ENCODE assay signal across 28 cellular contexts in genomic region chr12:64352181-64352580, GRCh38. TPM values are rescaled to one million over a fixed set of nuclear protein-coding genes. Genes with fewer than 3 reads are reported as not detected.
DNase-seq lines count a peak whose midpoint lies in the region; ATAC-seq and TF ChIP-seq lines count a peak whose summit lies in the region.
"Had no signal": no experiment of that assay in that cellular context is flagged by ENCODE, and none has a peak within 500 bp of the region (broad histone marks: within the 10 kb centered on the region; RNA-seq: fewer than 3 reads in every experiment).

No MANE protein-coding gene starts in this region.

- peak; percentile 36 for ATAC-seq in WTC11
- no peak for ATAC-seq in GM18861 (IDR thresholded peaks at IDR 0.05; ENCODE audit: unreplicated experiment)
- no peak for ATAC-seq in GM19328 (IDR thresholded peaks at IDR 0.05; ENCODE audit: unreplicated experiment)
- ATAC-seq: activated naive CD8-positive, alpha-beta T cell treated with anti-CD3 and anti-CD28 coated beads, Interleukin-2, amount 50 U/mL, for 24 hours; HepG2; naive thymus-derived CD4-positive, alpha-beta T cell; stimulated activated naive CD8-positive, alpha-beta T cell treated with anti-CD3 and anti-CD28 coated beads, Interleukin-15, amount 100 ng/mL, for 72 hours had no signal

- H3K9me3 Mint-ChIP-seq in WTC11 = peaks cover 64% of the 10 kb centered on the region
- H3K9me3 Mint-ChIP-seq in neural progenitor cell = peaks cover 18% of the 10 kb centered on the region

- no peaks in the 10 kb centered on the region for H3F3A ChIP-seq in neural progenitor cell (ENCODE audit: low read depth)

- DNase-seq in GM12864 (ENCODE audit: low read depth) = no peak
- DNase-seq in Karpas-422 = peak; percentile 72
- peak; percentile 17 for DNase-seq in WTC11 (ENCODE audit: low spot score)
- DNase-seq in neural progenitor cell (ENCODE audit: low spot score) = no peak
- no peak for DNase-seq in NCI-H2029 (lab: John Stamatoyannopoulos, UW)
- DNase-seq in anterior cingulate cortex (lab: John Stamatoyannopoulos, UW) = no peak
- DNase-seq: activated CD4-positive, alpha-beta T cell treated with anti-CD3 and anti-CD28 coated beads for 48 hours; activated CD8-positive, alpha-beta memory T cell treated with anti-CD3 and anti-CD28 coated beads for 24 hours; activated gamma-delta T cell treated with Interleukin-2 at 50 U/mL for 16 hours; activated naive CD8-positive, alpha-beta T cell treated with anti-CD3 and anti-CD28 coated beads, Interleukin-2, amount 50 U/mL, for 24 hours; CD4-positive, alpha-beta T cell; cerebellar nuclear complex; dorsolateral prefrontal cortex; glutamatergic neuron; GM23248; kidney; midbrain; naive thymus-derived CD4-positive, alpha-beta T cell; NCI-H1105 treated with DMSO at 0.1 percent for 48 hours; NCI-H1930; NCI-H526 treated with DMSO at 0.1 percent for 48 hours; occipital lobe; RPMI8226; stimulated activated naive CD8-positive, alpha-beta T cell treated with anti-CD3 and anti-CD28 coated beads, Interleukin-15, amount 100 ng/mL, for 72 hours had no signal

- no peaks in the 10 kb centered on the region for H3K27me3 Mint-ChIP-seq in WTC11 (ENCODE audit: low read depth)
- H3K27me3 Mint-ChIP-seq in neural progenitor cell (ENCODE audit: insufficient read depth, low read depth) = no peaks in the 10 kb centered on the region
- H3K27me3 Mint-ChIP-seq: activated naive CD8-positive, alpha-beta T cell treated with anti-CD3 and anti-CD28 coated beads, Interleukin-2, amount 50 U/mL, for 24 hours; CD4-positive, alpha-beta T cell; stimulated activated naive CD8-positive, alpha-beta T cell treated with anti-CD3 and anti-CD28 coated beads, Interleukin-15, amount 100 ng/mL, for 72 hours had no signal

- no peaks in the 10 kb centered on the region for H3K4me1 Mint-ChIP-seq in WTC11
- H3K4me1 Mint-ChIP-seq in neural progenitor cell = no peaks in the 10 kb centered on the region
- H3K4me1 Mint-ChIP-seq: activated naive CD8-positive, alpha-beta T cell treated with anti-CD3 and anti-CD28 coated beads, Interleukin-2, amount 50 U/mL, for 24 hours; naive thymus-derived CD4-positive, alpha-beta T cell; stimulated activated naive CD8-positive, alpha-beta T cell treated with anti-CD3 and anti-CD28 coated beads, Interleukin-15, amount 100 ng/mL, for 72 hours had no signal

- H3K27ac ChIP-seq in Karpas-422 (ENCODE audit: low read length) (no peak overlapping the region), neural progenitor cell (no peak overlapping the region)
- H3K27ac ChIP-seq: dorsolateral prefrontal cortex, GM23248 had no signal

- no peaks in the 10 kb centered on the region for H4K20me1 ChIP-seq in Karpas-422 (ENCODE audit: insufficient read depth, low read depth, low read length)
- H4K20me1 ChIP-seq in neural progenitor cell (ENCODE audit: low read depth) = no peaks in the 10 kb centered on the region

- H3K4me1 ChIP-seq in Karpas-422 (ENCODE audit: low read length) (no peaks in the 10 kb centered on the region), neural progenitor cell (no peaks in the 10 kb centered on the region)

- H3K4me3 Mint-ChIP-seq in WTC11 = no peak overlapping the region
- no peak overlapping the region for H3K4me3 Mint-ChIP-seq in neural progenitor cell
- H3K4me3 Mint-ChIP-seq: activated naive CD8-positive, alpha-beta T cell treated with anti-CD3 and anti-CD28 coated beads, Interleukin-2, amount 50 U/mL, for 24 hours; CD4-positive, alpha-beta T cell; naive thymus-derived CD4-positive, alpha-beta T cell; stimulated activated naive CD8-positive, alpha-beta T cell treated with anti-CD3 and anti-CD28 coated beads, Interleukin-15, amount 100 ng/mL, for 72 hours had no signal

- no peaks in the 10 kb centered on the region for H3K27me3 ChIP-seq in Karpas-422 (ENCODE audit: low read length)
- H3K27me3 ChIP-seq in neural progenitor cell = no peaks in the 10 kb centered on the region
- H3K27me3 ChIP-seq: dorsolateral prefrontal cortex had no signal

- H3K4me3 ChIP-seq in GM12864 (ENCODE audit: low read depth, low read length) (no peak overlapping the region), Karpas-422 (ENCODE audit: low read length) (no peak overlapping the region), neural progenitor cell (no peak overlapping the region)
- H3K4me3 ChIP-seq: dorsolateral prefrontal cortex, GM23248 had no signal

- CTCF ChIA-PET in WTC11 (lab: Charles Lee) = interaction anchor here (0.6 to 1.3 kb wide), 6 partner anchors 14 to 52 kb away, joined by 3 read pairs; partner anchors contain the start of gene XPOT

- H3K36me3 Mint-ChIP-seq in WTC11 = peaks cover 62% of the 10 kb centered on the region
- no peaks in the 10 kb centered on the region for H3K36me3 Mint-ChIP-seq in neural progenitor cell

- no peak overlapping the region for H3K9ac ChIP-seq in Karpas-422 (ENCODE audit: low read length)
- H3K9ac ChIP-seq in neural progenitor cell = no peak overlapping the region
- H3K9ac ChIP-seq: GM23248 had no signal

- POLR2A ChIA-PET in WTC11 (lab: Charles Lee) = no interaction called here

- H3K27ac Mint-ChIP-seq in WTC11 = no peak overlapping the region
- no peak overlapping the region for H3K27ac Mint-ChIP-seq in neural progenitor cell
- H3K27ac Mint-ChIP-seq: activated naive CD8-positive, alpha-beta T cell treated with anti-CD3 and anti-CD28 coated beads, Interleukin-2, amount 50 U/mL, for 24 hours; CD4-positive, alpha-beta T cell; naive thymus-derived CD4-positive, alpha-beta T cell; stimulated activated naive CD8-positive, alpha-beta T cell treated with anti-CD3 and anti-CD28 coated beads, Interleukin-15, amount 100 ng/mL, for 72 hours had no signal

- H3K9me3 ChIP-seq in Karpas-422 (ENCODE audit: low read length) = peaks cover 3% of the 10 kb centered on the region; the same call in 1 of the 2 replicates
- no peaks in the 10 kb centered on the region for H3K9me3 ChIP-seq in neural progenitor cell (ENCODE audit: low read depth)

- H3K79me2 ChIP-seq in Karpas-422 (ENCODE audit: low read length) (no peaks in the 10 kb centered on the region), neural progenitor cell (ENCODE audit: low read depth) (no peaks in the 10 kb centered on the region)

- H3K36me3 ChIP-seq in Karpas-422 (ENCODE audit: insufficient read depth, low read length) = no peaks in the 10 kb centered on the region
- H3K36me3 ChIP-seq in neural progenitor cell = no peaks in the 10 kb centered on the region

- H2AFZ ChIP-seq in Karpas-422 (ENCODE audit: low read length) (no peak overlapping the region), neural progenitor cell (replicated peaks) (no peak overlapping the region)
- H2AFZ ChIP-seq: GM23248 had no signal

- TF ChIP-seq CTCF in GM12864 (IDR thresholded peaks at IDR 0.05; ENCODE audit: low read depth, low read length, missing control alignments) (peak; percentile 17), WTC11 (IDR thresholded peaks at IDR 0.05) (0 out of 2 replicates have a peak, but pooled peaks have one; percentile 21), neural progenitor cell (IDR thresholded peaks at IDR 0.05) (peak; percentile 20)

- H3K4me2 ChIP-seq in Karpas-422 (ENCODE audit: low read depth, low read length, poor library complexity, severe bottlenecking) (no peak overlapping the region), neural progenitor cell (no peak overlapping the region)

- H3K9me2 ChIP-seq in Karpas-422 (replicated peaks; ENCODE audit: insufficient read depth, low read length) = no peaks in the 10 kb centered on the region

TF ChIP-seq in WTC11, 78 proteins besides CTCF, POLR2A, EP300 and RAD21:
- no peak for TF ChIP-seq OVOL2 (CRISPR knock-in tag; IDR thresholded peaks at IDR 0.05; ENCODE audit: borderline replicate concordance)
- TF ChIP-seq ZNF416 (CRISPR knock-in tag; IDR thresholded peaks at IDR 0.05) = no peak
- no peak for TF ChIP-seq GRHL2 (CRISPR knock-in tag; IDR thresholded peaks at IDR 0.05; ENCODE audit: insufficient replicate concordance, severe bottlenecking)
- no peak for TF ChIP-seq ATF3 (CRISPR knock-in tag; conservative IDR thresholded peaks at IDR 0.05)
- TF ChIP-seq ZNF121 (CRISPR knock-in tag; IDR thresholded peaks at IDR 0.05) = no peak

RNA-seq across cellular contexts. Expression of gene C12orf56, which starts 38.4 kb away (rescaled TPM):
- total RNA-seq in Karpas-422 (2014; rRNA removed; shearing (Covaris generic); ENCODE audit: low replicate concordance) = not detected in 2 replicates
- total RNA-seq in WTC11 (2021) (2.5 to 5.3 TPM (median 4.1 TPM) in 3 replicates), neural progenitor cell (ENCODE audit: low replicate concordance) (1.3 and 4.2 TPM in 2 replicates)
- total RNA-seq: endothelial cell of umbilical vein, HepG2, occipital lobe had no signal

RNA-seq across cellular contexts. Expression of gene XPOT, which starts 52.0 kb away (rescaled TPM):
- 87.3 and 169 TPM in 2 replicates for total RNA-seq in Karpas-422 (2014; rRNA removed; shearing (Covaris generic); ENCODE audit: low replicate concordance)
- total RNA-seq in WTC11 (2021) (107 to 134 TPM (median 111 TPM) in 3 replicates), neural progenitor cell (ENCODE audit: low replicate concordance) (72.5 and 109 TPM in 2 replicates)

Comparison
In these comparisons a context has a peak if more than half of its experiments do, and no peak if none do; other contexts are left out.
1. DNase-seq: peak in Karpas-422 (single experiment) and WTC11 (single experiment); none in GM12864 (single experiment), neural progenitor cell (single experiment), NCI-H2029 (single experiment) and anterior cingulate cortex (0 of 58).
2. Peak in every context shown above with its lines, with median percentiles within 50 percentile points of each other: CTCF ChIP-seq.